ENCODE assay signal across 20 cellular contexts in genomic region chr11:99505319-99505718, GRCh38.
DNase-seq lines count a peak whose midpoint lies in the region; ATAC-seq, FAIRE-seq and TF ChIP-seq lines count a peak whose summit lies in the region.
"Had no signal": no experiment of that assay in that cellular context is flagged by ENCODE, and none has a peak within 500 bp of the region (broad histone marks: within the 10 kb centered on the region; RNA-seq: fewer than 3 reads in every experiment).

No MANE protein-coding gene starts in this region.

- in situ Hi-C loops in astrocyte of the spinal cord (cut with HindIII; ENCODE audit: low sequenced_read_pairs): no loop called here

- FAIRE-seq in islet of Langerhans (lab: Jason Lieb, UNC): peak; percentile 13
- FAIRE-seq: A204.1, GM12878 had no signal

- DNase-seq in A172 (ENCODE audit: low spot score) (peak; percentile 66), HCEC 1CT (peak; percentile 78), astrocyte of the spinal cord (ENCODE audit: low read depth, low spot score) (peak; percentile 85), epidermal melanocyte (ENCODE audit: insufficient read length, low spot score) (no peak), NCI-H524 (lab: John Stamatoyannopoulos, UW) (no peak)
- DNase-seq: activated naive CD8-positive, alpha-beta T cell treated with anti-CD3 and anti-CD28 coated beads for 36 hours; activated T-cell treated with anti-CD3 and anti-CD28 coated beads, Interleukin-2, amount 50 U/mL, for 1 hour; CD8-positive, alpha-beta memory T cell; effector memory CD8-positive, alpha-beta T cell; gastrocnemius medialis; GOT3; naive B cell; NCI-H146; stimulated activated naive CD4-positive, alpha-beta T cell treated with Interleukin-2 at 50 U/mL for 16 hours had no signal

- ATAC-seq in GM19395 (IDR thresholded peaks at IDR 0.05; ENCODE audit: unreplicated experiment) (no peak), GM18511 (IDR thresholded peaks at IDR 0.05; ENCODE audit: unreplicated experiment) (no peak)
- ATAC-seq: effector memory CD8-positive, alpha-beta T cell; gastrocnemius medialis; GM12878 had no signal

- H3K4me3 ChIP-seq in astrocyte of the spinal cord (ENCODE audit: low read depth, low read length): no peak overlapping the region
- H3K4me3 ChIP-seq: gastrocnemius medialis, GM12878, lung had no signal

- no peak for TF ChIP-seq CTCF in astrocyte of the spinal cord (IDR thresholded peaks at IDR 0.05; ENCODE audit: low read depth, low read length)

Comparison
In these comparisons a context has a peak if more than half of its experiments do, and no peak if none do; other contexts are left out.
1. DNase-seq: peak in A172 (single experiment), HCEC 1CT (single experiment) and astrocyte of the spinal cord (single experiment); none in epidermal melanocyte (single experiment) and NCI-H524 (0 of 2).